8 cellular contexts compared by ENCODE assay signal in the genomic region with DNA sequence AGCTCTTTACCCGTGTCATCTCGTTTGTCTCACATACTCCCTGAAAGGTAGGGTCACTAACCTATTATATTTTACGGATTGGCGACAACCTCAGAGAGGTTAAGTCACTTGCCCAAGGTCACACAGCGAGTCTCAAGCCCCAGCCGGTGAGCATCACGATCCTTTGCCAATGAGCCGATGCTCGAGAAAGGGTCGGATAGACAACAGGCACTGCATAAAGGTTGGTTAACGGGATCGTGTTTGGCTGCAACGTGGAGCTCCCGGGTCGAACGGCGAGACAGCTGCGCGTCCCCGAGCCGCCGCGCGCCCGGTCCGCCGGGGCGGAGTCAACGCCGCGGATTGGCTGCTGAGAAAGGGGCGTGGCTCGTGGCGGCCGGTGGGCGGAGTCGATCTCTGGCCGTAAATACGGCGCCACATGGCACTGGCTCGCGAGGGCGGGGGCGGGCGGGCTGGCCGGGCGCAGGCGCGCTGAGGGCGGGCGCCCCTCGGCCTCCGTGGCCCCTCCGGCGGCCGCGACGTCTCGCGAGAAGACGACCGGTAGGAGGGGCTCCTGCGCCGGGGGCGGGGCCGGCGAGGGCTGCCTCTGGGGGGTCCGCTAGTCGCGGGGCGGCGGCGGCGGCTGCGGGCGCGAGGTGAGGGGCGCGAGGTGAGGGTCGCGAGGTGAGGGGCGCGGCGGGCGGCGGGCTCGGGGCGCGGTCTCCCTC. TPM values are rescaled to one million over a fixed set of nuclear protein-coding genes. Genes with fewer than 3 reads are reported as not detected.
DNase-seq lines count a peak whose midpoint lies in the region; ATAC-seq, FAIRE-seq and TF ChIP-seq lines count a peak whose summit lies in the region.

Gene CHST12, plus strand, starts transcription at position 598 of the 704 bp plus-strand sequence. CDS start 29,029 bp downstream, outside the sequence.

- peak within 1 kb of the TSS; percentile 59 for H3K27ac Mint-ChIP-seq in astrocyte (ENCODE audit: unreplicated experiment)

- peaks cover 19% of the 10 kb centered on the region for H3K79me2 ChIP-seq in astrocyte (ENCODE audit: insufficient read depth, low read length)

- no peaks in the 10 kb centered on the region for H3K36me3 Mint-ChIP-seq in astrocyte (ENCODE audit: low read depth, unreplicated experiment)

- ATAC-seq in HG02884 (IDR thresholded peaks at IDR 0.05; ENCODE audit: unreplicated experiment), result peak; percentile 41
- ATAC-seq in right cardiac atrium, result peak; percentile 84 to 86
- ATAC-seq in psoas muscle, result peak; percentile 93 to 94 (median 93)

- intact Hi-C loops in right cardiac atrium (cut with DNase I), result no loop called here
- intact Hi-C loops in psoas muscle (cut with DNase I), result loop anchor here in 1 of 2 donors (5.0 kb wide), 1 partner anchor 51 kb away; the partner anchor contains the start of gene EIF3B

- H4K20me1 ChIP-seq in astrocyte (ENCODE audit: insufficient read depth, low read length), result peaks cover 28% of the 10 kb centered on the region

- TF ChIP-seq CTCF in GM12875 (IDR thresholded peaks at IDR 0.05; ENCODE audit: borderline replicate concordance, insufficient read depth, low read depth, low read length) (no peak), astrocyte (IDR thresholded peaks at IDR 0.05; ENCODE audit: insufficient read depth, low read depth, low read length) (no peak), psoas muscle (IDR thresholded peaks at IDR 0.05) (no peak)

- peak within 1 kb of the TSS; percentile 84 for H3K4me3 Mint-ChIP-seq in astrocyte (ENCODE audit: unreplicated experiment)

- H3K27me3 ChIP-seq in astrocyte (ENCODE audit: insufficient read depth, low read length), result no peaks in the 10 kb centered on the region
- no peaks in the 10 kb centered on the region for H3K27me3 ChIP-seq in right cardiac atrium (ENCODE audit: control insufficient read depth, insufficient read depth)
- H3K27me3 ChIP-seq in psoas muscle (ENCODE audit: insufficient read depth in 3 of 3, low read length in 2 of 3), result no peaks in the 10 kb centered on the region

- H3K27ac ChIP-seq in astrocyte (ENCODE audit: low read depth, low read length), result peak within 1 kb of the TSS; percentile 47
- H3K27ac ChIP-seq in right cardiac atrium (ENCODE audit: low read length), result peak within 1 kb of the TSS; percentile 53
- H3K27ac ChIP-seq in psoas muscle, result peak within 1 kb of the TSS; percentile 77

- DNase-seq in NCI-H187 (lab: John Stamatoyannopoulos, UW), result peak; percentile 80 to 94
- peak; percentile 89 for DNase-seq in T-helper 22 cell (ENCODE audit: low read depth)
- DNase-seq in astrocyte (ENCODE audit: low read depth), result peak; percentile 70
- DNase-seq in right cardiac atrium, result peak; percentile 95 to 98 (median 98)
- DNase-seq in psoas muscle, result peak; percentile 94 to 97
- peak; percentile 95 for DNase-seq in ureter (ENCODE audit: low spot score)

- H3K4me3 ChIP-seq in GM12875 (ENCODE audit: low read depth, low read length), result peak within 1 kb of the TSS; percentile 87
- H3K4me3 ChIP-seq in astrocyte (ENCODE audit: insufficient read depth, low read depth, low read length), result peak within 1 kb of the TSS; percentile 68
- peak within 1 kb of the TSS; percentile 93 for H3K4me3 ChIP-seq in right cardiac atrium (ENCODE audit: low read length)
- peak within 1 kb of the TSS; percentile 95 for H3K4me3 ChIP-seq in psoas muscle

- H3K4me1 ChIP-seq in astrocyte (ENCODE audit: insufficient read depth, low read length) (peaks cover 21% of the 10 kb centered on the region), right cardiac atrium (ENCODE audit: control insufficient read depth, insufficient read depth, low read length) (peaks cover 12% of the 10 kb centered on the region), psoas muscle (peaks cover 26% of the 10 kb centered on the region)

- H3K9ac ChIP-seq in astrocyte (ENCODE audit: low read length), result peak within 1 kb of the TSS; percentile 87

- WGBS in right cardiac atrium, result 1% methylated on average over 89 of the region's 89 CpGs
- WGBS in psoas muscle, 3 donors, result 1 to 2% (median 2%) methylated on average over 46 to 89 of the region's 89 CpGs

- H3K4me1 Mint-ChIP-seq in astrocyte (ENCODE audit: low read depth, unreplicated experiment), result peaks cover 27% of the 10 kb centered on the region

- H3K4me2 ChIP-seq in astrocyte (ENCODE audit: low read length), result peak within 1 kb of the TSS; percentile 86

- no peaks in the 10 kb centered on the region for H3K27me3 Mint-ChIP-seq in astrocyte (ENCODE audit: low read depth, unreplicated experiment)

- H2AFZ ChIP-seq in astrocyte (ENCODE audit: low read depth, low read length), result peak within 1 kb of the TSS; percentile 80

- no peak for FAIRE-seq in astrocyte (lab: Jason Lieb, UNC)

- H3K36me3 ChIP-seq in astrocyte (ENCODE audit: insufficient read depth, low read length) (no peaks in the 10 kb centered on the region), psoas muscle (ENCODE audit: insufficient read depth in 1 of 2, low read depth in 1 of 2) (no peaks in the 10 kb centered on the region)

- H3K9me3 ChIP-seq in astrocyte (ENCODE audit: insufficient read depth, low read depth, low read length), result no peaks in the 10 kb centered on the region
- H3K9me3 ChIP-seq in right cardiac atrium (ENCODE audit: control insufficient read depth, low read length), result no peaks in the 10 kb centered on the region
- no peaks in the 10 kb centered on the region for H3K9me3 ChIP-seq in psoas muscle

- H3K9me3 Mint-ChIP-seq in astrocyte (ENCODE audit: unreplicated experiment), result no peaks in the 10 kb centered on the region

RNA-seq across cellular contexts. Expression of gene CHST12, which starts in this region (rescaled TPM):
- total RNA-seq in astrocyte, result 18.5 and 22.0 TPM in 2 replicates
- total RNA-seq in right cardiac atrium, result 10 to 100 TPM; 16.6 to 19.5 (median 19.4) TPM
- polyA plus RNA-seq in right cardiac atrium, result 17.9 TPM
- total RNA-seq in psoas muscle, result 10 to 100 TPM in 1 of 4 donors, 1 to 10 TPM in 3; 6.6 to 12.0 (median 9.4) TPM
- polyA plus RNA-seq in psoas muscle, result 1 to 10 TPM; 7.7 to 8.2 (median 8.1) TPM
- 19.0 TPM for total RNA-seq in ureter

Comparison
In these comparisons a context has a peak if more than half of its experiments do, and no peak if none do; other contexts are left out.
1. Peak in every context shown above with its lines: DNase-seq, ATAC-seq, H3K4me3 ChIP-seq and H3K27ac ChIP-seq.
2. ATAC-seq: peak in every context shown above with its lines; median percentile 93 in psoas muscle; 85 in right cardiac atrium; 41 in HG02884.